In the genomic region with DNA sequence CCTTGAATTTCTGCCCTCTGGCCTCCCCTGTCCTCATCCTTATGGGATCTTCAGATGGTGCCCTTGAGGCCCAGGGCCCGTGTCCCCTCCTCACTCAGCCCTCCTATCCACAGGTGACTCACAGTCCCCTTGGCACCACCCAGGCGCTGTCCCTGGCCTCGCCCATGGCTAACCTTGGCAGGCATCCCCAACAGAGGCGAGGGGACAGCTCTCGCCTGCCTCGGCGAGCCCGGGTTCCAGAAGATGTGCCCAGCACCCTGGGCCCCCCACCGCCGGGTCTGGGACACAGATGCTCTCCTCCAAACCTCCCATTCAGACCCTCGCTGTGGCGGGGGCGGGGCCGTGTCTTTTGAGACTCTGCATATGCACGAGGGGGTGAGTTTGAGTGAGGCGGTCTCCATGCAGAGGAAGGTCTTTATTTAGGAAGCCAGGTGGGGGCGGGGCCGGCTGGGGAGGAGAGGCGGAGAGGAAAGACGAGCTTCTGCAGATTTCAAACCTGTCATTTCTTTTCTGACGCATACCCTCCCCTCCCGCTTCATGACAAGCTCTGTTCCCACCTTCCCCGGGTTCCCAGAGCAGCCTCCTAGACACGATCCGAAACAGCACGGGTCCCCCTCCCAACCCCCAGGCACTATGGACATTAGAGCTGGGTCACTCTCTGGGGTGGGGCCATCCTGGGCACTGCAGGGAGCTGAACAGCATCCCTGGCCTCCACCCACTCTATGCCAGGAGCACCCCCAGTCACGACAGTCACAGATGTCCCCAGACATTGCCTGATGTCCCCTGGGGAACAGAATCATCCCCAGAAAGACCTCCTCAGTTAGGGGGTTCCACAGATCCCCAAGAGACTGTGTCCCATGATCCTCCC, we compare ENCODE assay signal across 1 cellular context.
A peak's percentile ranks its signal among the peaks of the same experiment; 100 is the strongest.
TF ChIP-seq lines count a peak whose summit lies in the region.

No MANE protein-coding gene starts in this region.

TF ChIP-seq in HepG2, 621 proteins besides CTCF, POLR2A, EP300 and RAD21 (continued from another document):
- TF ChIP-seq, protein P1, sequence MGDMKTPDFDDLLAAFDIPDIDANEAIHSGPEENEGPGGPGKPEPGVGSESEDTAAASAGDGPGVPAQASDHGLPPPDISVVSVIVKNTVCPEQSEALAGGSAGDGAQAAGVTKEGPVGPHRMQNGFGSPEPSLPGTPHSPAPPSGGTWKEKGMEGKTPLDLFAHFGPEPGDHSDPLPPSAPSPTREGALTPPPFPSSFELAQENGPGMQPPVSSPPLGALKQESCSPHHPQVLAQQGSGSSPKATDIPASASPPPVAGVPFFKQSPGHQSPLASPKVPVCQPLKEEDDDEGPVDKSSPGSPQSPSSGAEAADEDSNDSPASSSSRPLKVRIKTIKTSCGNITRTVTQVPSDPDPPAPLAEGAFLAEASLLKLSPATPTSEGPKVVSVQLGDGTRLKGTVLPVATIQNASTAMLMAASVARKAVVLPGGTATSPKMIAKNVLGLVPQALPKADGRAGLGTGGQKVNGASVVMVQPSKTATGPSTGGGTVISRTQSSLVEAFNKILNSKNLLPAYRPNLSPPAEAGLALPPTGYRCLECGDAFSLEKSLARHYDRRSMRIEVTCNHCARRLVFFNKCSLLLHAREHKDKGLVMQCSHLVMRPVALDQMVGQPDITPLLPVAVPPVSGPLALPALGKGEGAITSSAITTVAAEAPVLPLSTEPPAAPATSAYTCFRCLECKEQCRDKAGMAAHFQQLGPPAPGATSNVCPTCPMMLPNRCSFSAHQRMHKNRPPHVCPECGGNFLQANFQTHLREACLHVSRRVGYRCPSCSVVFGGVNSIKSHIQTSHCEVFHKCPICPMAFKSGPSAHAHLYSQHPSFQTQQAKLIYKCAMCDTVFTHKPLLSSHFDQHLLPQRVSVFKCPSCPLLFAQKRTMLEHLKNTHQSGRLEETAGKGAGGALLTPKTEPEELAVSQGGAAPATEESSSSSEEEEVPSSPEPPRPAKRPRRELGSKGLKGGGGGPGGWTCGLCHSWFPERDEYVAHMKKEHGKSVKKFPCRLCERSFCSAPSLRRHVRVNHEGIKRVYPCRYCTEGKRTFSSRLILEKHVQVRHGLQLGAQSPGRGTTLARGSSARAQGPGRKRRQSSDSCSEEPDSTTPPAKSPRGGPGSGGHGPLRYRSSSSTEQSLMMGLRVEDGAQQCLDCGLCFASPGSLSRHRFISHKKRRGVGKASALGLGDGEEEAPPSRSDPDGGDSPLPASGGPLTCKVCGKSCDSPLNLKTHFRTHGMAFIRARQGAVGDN (CRISPR knock-in tag; IDR thresholded peaks at IDR 0.05), result peak; percentile 28; the same call in 1 of the 2 replicates
- TF ChIP-seq ZFP37 (CRISPR knock-in tag; IDR thresholded peaks at IDR 0.05; ENCODE audit: borderline replicate concordance), result no peak
- no peak for TF ChIP-seq ZNF777 (CRISPR knock-in tag; IDR thresholded peaks at IDR 0.05)
- 0 out of 2 replicates have a peak, but pooled peaks have one; percentile 23 for TF ChIP-seq HNRNPL (IDR thresholded peaks at IDR 0.05; ENCODE audit: low read depth, low read length)
